ENCODE assay signal across 8 cellular contexts in the genomic region with DNA sequence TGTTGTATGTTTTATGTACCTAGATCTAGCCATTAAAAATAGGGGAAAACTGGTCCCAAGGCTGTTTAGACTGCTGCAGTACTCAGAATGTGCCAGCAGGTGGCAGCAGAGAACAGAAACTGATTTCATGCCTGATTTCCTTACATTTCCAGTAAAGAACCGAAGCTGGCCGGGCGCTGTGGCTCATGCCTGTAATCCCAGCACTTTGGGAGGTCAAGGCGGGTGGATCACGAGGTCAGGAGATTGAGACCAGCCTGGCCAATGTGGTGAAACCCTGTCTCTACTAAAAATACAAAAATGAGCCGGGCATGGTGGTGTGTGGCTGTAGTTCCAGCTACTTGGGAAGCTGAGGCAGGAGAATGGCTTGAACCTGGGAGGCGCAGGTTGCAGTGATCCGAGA. TPM values are rescaled to one million over a fixed set of nuclear protein-coding genes. Genes with fewer than 3 reads are reported as not detected.
A peak's percentile ranks its signal among the peaks of the same experiment; 100 is the strongest.
DNase-seq lines count a peak whose midpoint lies in the region; ATAC-seq and TF ChIP-seq lines count a peak whose summit lies in the region.
"Not testable (repeated sequence)": the region's sequence is repeated elsewhere in the genome, so short reads cannot be mapped to it uniquely, and the experiment has no call there.

No MANE protein-coding gene starts in this region.

- not testable (repeated sequence) for H3K27ac ChIP-seq in CD4-positive, alpha-beta T cell (ENCODE audit: low read depth, low read length)

- not testable (repeated sequence) for H3K4me1 Mint-ChIP-seq in CD4-positive, alpha-beta T cell (ENCODE audit: low read depth); endothelial cell (ENCODE audit: unreplicated experiment)

- not testable (repeated sequence) for H3K27ac Mint-ChIP-seq in CD4-positive, alpha-beta T cell; endothelial cell (ENCODE audit: unreplicated experiment)

- H3K9me3 ChIP-seq in CD4-positive, alpha-beta T cell (ENCODE audit: control insufficient read depth, low read length) = not testable (repeated sequence)

- peak; percentile 94 for TF ChIP-seq CTCF in CD4-positive, alpha-beta T cell (IDR thresholded peaks at IDR 0.05)
- peak; percentile 98 for TF ChIP-seq CTCF in endothelial cell (IDR thresholded peaks at IDR 0.05; ENCODE audit: unreplicated experiment)

- intact Hi-C loops in CD4-positive, alpha-beta T cell (cut with DNase I, micrococcal nuclease) = loop anchor here (1.0 to 5.0 kb wide), 9 partner anchors 66 to 1207 kb away; no protein-coding TSS in a partner anchor

- POLR2A ChIA-PET in CD4-positive, alpha-beta T cell (lab: Charles Lee) = interaction anchor here (0.6 to 2.7 kb wide), 3 partner anchors 10 to 174 kb away, joined by 3 to 19 read pairs (median 8); no protein-coding TSS in a partner anchor

- H3K36me3 Mint-ChIP-seq in CD4-positive, alpha-beta T cell (ENCODE audit: low read depth); endothelial cell (ENCODE audit: low read depth, unreplicated experiment): not testable (repeated sequence)

- H3K9me3 Mint-ChIP-seq in CD4-positive, alpha-beta T cell; endothelial cell (ENCODE audit: unreplicated experiment): not testable (repeated sequence)

- CTCF ChIA-PET in CD4-positive, alpha-beta T cell (lab: Charles Lee) = interaction anchor here (0.6 to 1.9 kb wide), 21 partner anchors 8 to 1207 kb away, joined by 3 to 13 read pairs (median 4); no protein-coding TSS in a partner anchor

- not testable (repeated sequence) for H3K27me3 Mint-ChIP-seq in CD4-positive, alpha-beta T cell; endothelial cell (ENCODE audit: unreplicated experiment)

- peak; percentile 49 to 81 (median 67) for DNase-seq in CD4-positive, alpha-beta T cell
- DNase-seq in Kasumi-1 (lab: John Stamatoyannopoulos, UW) (peak; percentile 52 to 76), RKO (ENCODE audit: low spot score) (peak; percentile 68), activated T-cell treated with anti-CD3 and anti-CD28 coated beads for 24 hours (ENCODE audit: low read depth) (peak; percentile 59), endothelial cell (ENCODE audit: low spot score) (peak; percentile 83), medulla oblongata (ENCODE audit: extremely low spot score) (peak; percentile 87)
- peak; percentile 52 to 62 (median 53) for DNase-seq in stimulated activated CD4-positive, alpha-beta T cell treated with anti-CD3 and anti-CD28 coated beads, TNF-alpha, amount 100 ng/mL, for 48 hours (ENCODE audit: low read depth in 3 of 3)

- H3K27me3 ChIP-seq in CD4-positive, alpha-beta T cell (ENCODE audit: control insufficient read depth, insufficient read depth, low read length) = not testable (repeated sequence)

- peak; percentile 57 for ATAC-seq in CD4-positive, alpha-beta T cell (ENCODE audit: poor library complexity)
- ATAC-seq in GM21360 (IDR thresholded peaks at IDR 0.05; ENCODE audit: unreplicated experiment) = peak; percentile 55

- not testable (repeated sequence) for H3K4me3 Mint-ChIP-seq in CD4-positive, alpha-beta T cell; endothelial cell (ENCODE audit: unreplicated experiment)

RNA-seq across cellular contexts. Expression of gene LMO7, which starts 59.8 kb away (rescaled TPM):
- 10 to 100 TPM; 35.2 to 36.3 TPM for total RNA-seq in CD4-positive, alpha-beta T cell
- total RNA-seq in endothelial cell (ENCODE audit: unreplicated experiment) = 5.7 TPM
